Comparison of ENCODE assay signal across 8 cellular contexts in the genomic region with DNA sequence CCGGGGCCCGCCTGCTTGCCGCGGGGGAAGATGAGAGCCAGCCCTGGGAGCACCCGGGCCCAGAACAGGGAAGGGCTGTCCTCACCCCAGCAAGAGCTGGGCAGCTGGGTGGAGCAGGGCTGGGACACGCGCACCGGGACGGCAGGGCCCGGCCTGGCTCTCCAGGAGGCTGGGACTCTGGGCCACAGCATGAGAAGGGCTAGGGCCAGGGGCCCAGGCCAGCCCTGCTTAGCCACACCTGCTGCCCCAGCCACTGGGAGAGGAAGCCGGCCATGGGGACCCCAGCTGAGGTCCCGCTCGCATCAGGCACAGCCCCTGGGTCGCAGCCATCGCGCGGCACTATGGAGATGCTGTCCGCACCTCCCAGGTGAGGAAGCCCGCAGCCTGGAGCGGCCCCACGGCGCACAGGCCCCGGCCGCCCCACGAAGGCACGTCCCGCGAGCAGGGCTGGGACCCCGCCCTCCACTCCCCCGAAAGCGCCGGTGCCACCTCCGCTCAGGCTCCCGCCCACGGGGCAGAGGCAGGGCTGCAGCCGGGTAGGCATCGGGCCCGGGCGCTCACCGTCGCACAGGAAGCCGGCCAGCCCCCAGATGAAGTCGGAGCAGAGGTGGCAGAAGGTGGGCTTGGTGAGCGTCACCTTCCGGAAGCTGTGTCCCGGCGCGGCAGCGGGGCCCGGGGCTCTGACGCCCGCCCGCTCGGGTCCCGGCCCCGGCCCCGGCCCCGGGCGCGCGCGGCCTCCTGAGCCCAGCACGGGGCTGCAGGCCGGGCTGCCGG. TPM values are rescaled to one million over a fixed set of nuclear protein-coding genes. Genes with fewer than 3 reads are reported as not detected.
DNase-seq lines count a peak whose midpoint lies in the region; ATAC-seq, FAIRE-seq and TF ChIP-seq lines count a peak whose summit lies in the region.

No MANE protein-coding gene starts in this region.

- in situ Hi-C loops in astrocyte of the spinal cord (cut with HindIII; ENCODE audit: low sequenced_read_pairs) = no loop called here

- no peaks in the 10 kb centered on the region for H3K27me3 Mint-ChIP-seq in T-helper 1 cell treated with Interleukin-12 subunit alpha and Interleukin-12 subunit beta and Interleukin-4 antibody, amounts not matched to agents 30 μg/mL and 1 μg/mL, for 36 hours (ENCODE audit: low read depth)
- peaks cover 18% of the 10 kb centered on the region for H3K27me3 Mint-ChIP-seq in endothelial cell (ENCODE audit: unreplicated experiment)

- intact Hi-C loops in left colon (cut with DNase I, micrococcal nuclease) = no loop called here

- H3K4me1 Mint-ChIP-seq in T-helper 1 cell treated with Interleukin-12 subunit alpha and Interleukin-12 subunit beta and Interleukin-4 antibody, amounts not matched to agents 30 μg/mL and 1 μg/mL, for 36 hours (ENCODE audit: low read depth) = peaks cover 5% of the 10 kb centered on the region
- H3K4me1 Mint-ChIP-seq in endothelial cell (ENCODE audit: unreplicated experiment) = no peaks in the 10 kb centered on the region

- ATAC-seq in HG02938 (IDR thresholded peaks at IDR 0.05; ENCODE audit: unreplicated experiment) (peak; percentile 42), left colon (peak; percentile 44)

- H3K4me3 Mint-ChIP-seq in T-helper 1 cell treated with Interleukin-12 subunit alpha and Interleukin-12 subunit beta and Interleukin-4 antibody, amounts not matched to agents 30 μg/mL and 1 μg/mL, for 36 hours = peak overlapping the region; percentile 21
- no peak overlapping the region for H3K4me3 Mint-ChIP-seq in endothelial cell (ENCODE audit: unreplicated experiment)

- TF ChIP-seq CTCF in astrocyte of the spinal cord (IDR thresholded peaks at IDR 0.05; ENCODE audit: low read depth, low read length) (no peak), endothelial cell (IDR thresholded peaks at IDR 0.05; ENCODE audit: unreplicated experiment) (no peak)

- no peak for FAIRE-seq in GM18507 (lab: Jason Lieb, UNC)

- no peaks in the 10 kb centered on the region for H3K36me3 Mint-ChIP-seq in T-helper 1 cell treated with Interleukin-12 subunit alpha and Interleukin-12 subunit beta and Interleukin-4 antibody, amounts not matched to agents 30 μg/mL and 1 μg/mL, for 36 hours (ENCODE audit: low read depth)
- no peaks in the 10 kb centered on the region for H3K36me3 Mint-ChIP-seq in endothelial cell (ENCODE audit: low read depth, unreplicated experiment)

- H3K4me3 ChIP-seq in astrocyte of the spinal cord (ENCODE audit: low read depth, low read length) = peak overlapping the region; percentile 53

- DNase-seq in GM18507 (ENCODE audit: extremely low spot score, insufficient read length, low read depth) (peak; percentile 23), astrocyte of the spinal cord (ENCODE audit: low read depth, low spot score) (no peak), left colon (peak in 1 of 2 donors; percentile 70), endothelial cell (ENCODE audit: low spot score) (no peak), cerebellar cortex (ENCODE audit: low spot score) (no peak)
- DNase-seq in stimulated activated CD4-positive, alpha-beta T cell treated with anti-CD3 and anti-CD28 coated beads, TNF-alpha, amount 100 ng/mL, for 1 hour (ENCODE audit: low read depth in 3 of 3, low spot score in 1 of 3) = peak; percentile 21 to 49 (median 39)

- no peaks in the 10 kb centered on the region for H3K9me3 Mint-ChIP-seq in T-helper 1 cell treated with Interleukin-12 subunit alpha and Interleukin-12 subunit beta and Interleukin-4 antibody, amounts not matched to agents 30 μg/mL and 1 μg/mL, for 36 hours
- no peaks in the 10 kb centered on the region for H3K9me3 Mint-ChIP-seq in endothelial cell (ENCODE audit: unreplicated experiment)

- H3K27ac Mint-ChIP-seq in T-helper 1 cell treated with Interleukin-12 subunit alpha and Interleukin-12 subunit beta and Interleukin-4 antibody, amounts not matched to agents 30 μg/mL and 1 μg/mL, for 36 hours = no peak overlapping the region
- H3K27ac Mint-ChIP-seq in endothelial cell (ENCODE audit: unreplicated experiment) = no peak overlapping the region

RNA-seq across cellular contexts. Expression of a gene that starts 0.5 kb away (rescaled TPM):
- total RNA-seq in left colon (10 to 100 TPM; 47.8 to 49.6 TPM), endothelial cell (ENCODE audit: unreplicated experiment) (14.5 TPM)

RNA-seq across cellular contexts. Expression of a gene that starts 14.0 kb away (rescaled TPM):
- total RNA-seq in left colon (10 to 100 TPM; 28.7 to 40.9 TPM), endothelial cell (ENCODE audit: unreplicated experiment) (14.9 TPM)

RNA-seq across cellular contexts. Expression of a gene that starts 20.4 kb away (rescaled TPM):
- total RNA-seq in left colon (1 to 10 TPM; 1.6 to 2.0 TPM), endothelial cell (ENCODE audit: unreplicated experiment) (not detected)

RNA-seq across cellular contexts. Expression of a gene that starts 38.6 kb away (rescaled TPM):
- total RNA-seq in left colon (10 to 100 TPM; 17.0 to 17.2 TPM), endothelial cell (ENCODE audit: unreplicated experiment) (5.2 TPM)

RNA-seq across cellular contexts. Expression of a gene that starts 40.6 kb away (rescaled TPM):
- total RNA-seq in left colon (10 to 100 TPM; 21.4 to 28.6 TPM), endothelial cell (ENCODE audit: unreplicated experiment) (31.4 TPM)

Comparison
In these comparisons a context has a peak if more than half of its experiments do, and no peak if none do; other contexts are left out.
1. DNase-seq: peak in GM18507 (single experiment) and stimulated activated CD4-positive, alpha-beta T cell treated with anti-CD3 and anti-CD28 coated beads, TNF-alpha, amount 100 ng/mL, for 1 hour (3 of 3); none in astrocyte of the spinal cord (single experiment), endothelial cell (single experiment) and cerebellar cortex (single experiment).